1 cellular context compared by ENCODE assay signal in the genomic region with DNA sequence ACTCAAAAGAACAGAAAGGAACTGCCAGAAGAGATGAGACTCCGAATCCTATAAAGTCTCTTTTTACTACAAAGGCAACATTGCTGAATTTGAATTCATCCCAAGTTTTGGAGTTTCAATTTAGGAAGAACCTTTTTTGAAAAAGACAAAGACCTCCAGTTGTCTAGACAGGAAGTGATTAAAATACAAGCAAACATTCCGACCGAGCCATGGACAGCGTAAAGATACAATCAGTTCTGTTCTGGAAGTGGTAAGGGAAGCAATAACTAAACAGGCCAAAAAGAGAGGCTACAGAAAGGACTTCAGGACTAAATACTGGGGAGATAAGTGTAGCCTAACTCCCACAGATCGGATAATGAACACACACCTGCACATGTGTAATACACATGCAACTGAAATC.
TF ChIP-seq lines count a peak whose summit lies in the region.

No MANE protein-coding gene starts in this region.

TF ChIP-seq in WTC11, 78 proteins besides CTCF, POLR2A, EP300 and RAD21 (continued from another document):
- TF ChIP-seq ERG (CRISPR knock-in tag; IDR thresholded peaks at IDR 0.05) (no peak), GTF2I (CRISPR knock-in tag; conservative IDR thresholded peaks at IDR 0.05) (no peak), ZNF425 (CRISPR knock-in tag; conservative IDR thresholded peaks at IDR 0.05) (no peak), NFE2L1 (CRISPR knock-in tag; IDR thresholded peaks at IDR 0.05) (no peak), ATF3 (CRISPR knock-in tag; conservative IDR thresholded peaks at IDR 0.05) (no peak), ESRRA (CRISPR knock-in tag; IDR thresholded peaks at IDR 0.05; ENCODE audit: borderline replicate concordance) (no peak), IRF2 (CRISPR knock-in tag; IDR thresholded peaks at IDR 0.05; ENCODE audit: borderline replicate concordance, low read depth) (no peak), TEAD4 (CRISPR knock-in tag; IDR thresholded peaks at IDR 0.05) (no peak), CREM (CRISPR knock-in tag; IDR thresholded peaks at IDR 0.05) (no peak), SP1 (CRISPR knock-in tag; conservative IDR thresholded peaks at IDR 0.05) (no peak)
- TF ChIP-seq, protein P1, sequence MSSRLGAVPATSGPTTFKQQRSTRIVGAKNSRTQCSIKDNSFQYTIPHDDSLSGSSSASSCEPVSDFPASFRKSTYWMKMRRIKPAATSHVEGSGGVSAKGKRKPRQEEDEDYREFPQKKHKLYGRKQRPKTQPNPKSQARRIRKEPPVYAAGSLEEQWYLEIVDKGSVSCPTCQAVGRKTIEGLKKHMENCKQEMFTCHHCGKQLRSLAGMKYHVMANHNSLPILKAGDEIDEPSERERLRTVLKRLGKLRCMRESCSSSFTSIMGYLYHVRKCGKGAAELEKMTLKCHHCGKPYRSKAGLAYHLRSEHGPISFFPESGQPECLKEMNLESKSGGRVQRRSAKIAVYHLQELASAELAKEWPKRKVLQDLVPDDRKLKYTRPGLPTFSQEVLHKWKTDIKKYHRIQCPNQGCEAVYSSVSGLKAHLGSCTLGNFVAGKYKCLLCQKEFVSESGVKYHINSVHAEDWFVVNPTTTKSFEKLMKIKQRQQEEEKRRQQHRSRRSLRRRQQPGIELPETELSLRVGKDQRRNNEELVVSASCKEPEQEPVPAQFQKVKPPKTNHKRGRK (CRISPR knock-in tag; IDR thresholded peaks at IDR 0.05; ENCODE audit: borderline replicate concordance), result no peak
- TF ChIP-seq, protein P2, sequence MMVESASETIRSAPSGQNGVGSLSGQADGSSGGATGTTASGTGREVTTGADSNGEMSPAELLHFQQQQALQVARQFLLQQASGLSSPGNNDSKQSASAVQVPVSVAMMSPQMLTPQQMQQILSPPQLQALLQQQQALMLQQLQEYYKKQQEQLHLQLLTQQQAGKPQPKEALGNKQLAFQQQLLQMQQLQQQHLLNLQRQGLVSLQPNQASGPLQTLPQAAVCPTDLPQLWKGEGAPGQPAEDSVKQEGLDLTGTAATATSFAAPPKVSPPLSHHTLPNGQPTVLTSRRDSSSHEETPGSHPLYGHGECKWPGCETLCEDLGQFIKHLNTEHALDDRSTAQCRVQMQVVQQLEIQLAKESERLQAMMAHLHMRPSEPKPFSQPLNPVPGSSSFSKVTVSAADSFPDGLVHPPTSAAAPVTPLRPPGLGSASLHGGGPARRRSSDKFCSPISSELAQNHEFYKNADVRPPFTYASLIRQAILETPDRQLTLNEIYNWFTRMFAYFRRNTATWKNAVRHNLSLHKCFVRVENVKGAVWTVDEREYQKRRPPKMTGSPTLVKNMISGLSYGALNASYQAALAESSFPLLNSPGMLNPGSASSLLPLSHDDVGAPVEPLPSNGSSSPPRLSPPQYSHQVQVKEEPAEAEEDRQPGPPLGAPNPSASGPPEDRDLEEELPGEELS (CRISPR knock-in tag; IDR thresholded peaks at IDR 0.05), result no peak
- TF ChIP-seq, protein P3, sequence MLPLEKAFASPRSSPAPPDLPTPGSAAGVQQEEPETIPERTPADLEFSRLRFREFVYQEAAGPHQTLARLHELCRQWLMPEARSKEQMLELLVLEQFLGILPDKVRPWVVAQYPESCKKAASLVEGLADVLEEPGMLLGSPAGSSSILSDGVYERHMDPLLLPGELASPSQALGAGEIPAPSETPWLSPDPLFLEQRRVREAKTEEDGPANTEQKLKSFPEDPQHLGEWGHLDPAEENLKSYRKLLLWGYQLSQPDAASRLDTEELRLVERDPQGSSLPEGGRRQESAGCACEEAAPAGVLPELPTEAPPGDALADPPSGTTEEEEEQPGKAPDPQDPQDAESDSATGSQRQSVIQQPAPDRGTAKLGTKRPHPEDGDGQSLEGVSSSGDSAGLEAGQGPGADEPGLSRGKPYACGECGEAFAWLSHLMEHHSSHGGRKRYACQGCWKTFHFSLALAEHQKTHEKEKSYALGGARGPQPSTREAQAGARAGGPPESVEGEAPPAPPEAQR (CRISPR knock-in tag; IDR thresholded peaks at IDR 0.05), result no peak
